In the genomic region with DNA sequence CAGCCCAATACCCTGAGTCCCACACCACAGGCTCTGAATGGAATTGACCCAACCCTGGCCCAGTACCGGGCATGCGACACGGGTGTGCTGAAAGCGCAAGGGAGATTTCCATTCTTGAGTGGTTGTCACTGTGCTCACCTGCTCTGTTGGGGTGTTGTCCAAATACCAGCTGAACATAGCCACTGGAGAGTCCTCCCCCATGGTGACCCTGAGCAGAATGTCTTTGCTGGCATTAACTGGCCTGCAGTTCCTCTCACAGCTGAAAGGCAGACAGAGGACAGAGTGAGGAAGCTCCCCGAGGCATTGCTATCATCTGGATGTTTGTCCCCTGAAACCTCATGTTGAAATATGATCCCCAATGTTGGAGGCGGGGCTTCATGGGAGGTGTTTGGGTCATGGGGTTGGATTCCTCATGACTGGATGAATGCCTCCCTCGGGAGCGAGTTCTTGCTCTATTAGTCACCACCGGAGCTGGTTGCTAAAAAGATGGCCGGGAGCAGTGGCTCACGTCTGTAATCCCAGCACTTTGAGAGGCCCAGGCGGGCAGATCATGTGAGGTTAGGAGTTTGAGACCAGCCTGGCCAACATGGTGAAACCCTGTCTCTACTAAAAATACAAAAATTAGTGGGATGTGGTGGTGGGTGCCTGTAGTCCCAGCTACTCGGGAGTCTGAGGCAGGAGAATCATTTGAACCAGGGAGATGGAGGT, we compare ENCODE assay signal across 9 cellular contexts. TPM values are rescaled to one million over a fixed set of nuclear protein-coding genes. Genes with fewer than 3 reads are reported as not detected.
A peak's percentile ranks its signal among the peaks of the same experiment; 100 is the strongest.
DNase-seq lines count a peak whose midpoint lies in the region; ATAC-seq and TF ChIP-seq lines count a peak whose summit lies in the region.
"Had no signal": no experiment of that assay in that cellular context is flagged by ENCODE, and none has a peak within 500 bp of the region (broad histone marks: within the 10 kb centered on the region; RNA-seq: fewer than 3 reads in every experiment).

No MANE protein-coding gene starts in this region.

- peak overlapping the region; percentile 82 for H3K4me3 Mint-ChIP-seq in HFFc6

- H3K36me3 Mint-ChIP-seq in HFFc6 (ENCODE audit: low read depth): no peaks in the 10 kb centered on the region

- H3K27me3 Mint-ChIP-seq in HFFc6 (ENCODE audit: insufficient read depth): peaks cover 3% of the 10 kb centered on the region

- intact Hi-C loops in posterior vena cava (cut with DNase I): no loop called here

- no peaks in the 10 kb centered on the region for H3K9me3 Mint-ChIP-seq in HFFc6

- DNase-seq in HFFc6 (peak; percentile 98), SK-N-DZ (ENCODE audit: low spot score) (peak; percentile 88), glomerular visceral epithelial cell (ENCODE audit: extremely low spot score) (peak; percentile 91), posterior vena cava (ENCODE audit: low spot score) (peak; percentile 94), NK-92 (lab: John Stamatoyannopoulos, UW; ENCODE audit: unreplicated experiment) (no peak), DMS114 treated with DMSO at 0.1 percent for 48 hours (lab: John Stamatoyannopoulos, UW; ENCODE audit: unreplicated experiment) (no peak)
- no peak for DNase-seq in activated CD4-positive, CD25-positive, alpha-beta regulatory T cell treated with anti-CD3 and anti-CD28 coated beads, Interleukin-2, amount 50 U/mL, for 72 hours

- no peak for TF ChIP-seq CTCF in HFFc6 (IDR thresholded peaks at IDR 0.05)

- H3K27ac Mint-ChIP-seq in HFFc6: peak overlapping the region; percentile 96

- no peak for ATAC-seq in HG03457 (IDR thresholded peaks at IDR 0.05; ENCODE audit: unreplicated experiment)

- H3K4me1 Mint-ChIP-seq in HFFc6 (ENCODE audit: low read depth): peaks cover 25% of the 10 kb centered on the region

RNA-seq across cellular contexts. Expression of a gene that starts 57.3 kb away (rescaled TPM):
- not detected for total RNA-seq in HFFc6 (2021; fragmentation: NEBNext Ultra II Directional; extraction: Animal tissue kit (Norgen Biotek cat#: 25700))
- polyA plus RNA-seq in SK-N-DZ (2014; cell fraction: cytosol; rRNA removed): 0.35 and 0.46 TPM in 2 replicates
- polyA plus RNA-seq in SK-N-DZ (2014; cell fraction: nucleus; rRNA removed): 0.31 and 0.38 TPM in 2 replicates
- not detected for total RNA-seq in posterior vena cava
- total RNA-seq: T-helper 1 cell treated with Interleukin-12 subunit alpha and Interleukin-12 subunit beta and Interleukin-4 antibody, amounts not matched to agents 30 ng/mL and 1 ng/mL, for 36 hours had no signal

Comparison
In these comparisons a context has a peak if more than half of its experiments do, and no peak if none do; other contexts are left out.
1. DNase-seq: peak in HFFc6 (single experiment), SK-N-DZ (single experiment), glomerular visceral epithelial cell (single experiment) and posterior vena cava (single experiment); none in NK-92 (single experiment), activated CD4-positive, CD25-positive, alpha-beta regulatory T cell treated with anti-CD3 and anti-CD28 coated beads, Interleukin-2, amount 50 U/mL, for 72 hours (single experiment) and DMS114 treated with DMSO at 0.1 percent for 48 hours (single experiment).